ENCODE assay signal across 3 cellular contexts in genomic region chr10:71594934-71595571, GRCh38.
TF ChIP-seq lines count a peak whose summit lies in the region.

No MANE protein-coding gene starts in this region.

TF ChIP-seq in liver, 16 proteins besides CTCF, POLR2A, EP300 and RAD21:
- TF ChIP-seq EGR1 (IDR thresholded peaks at IDR 0.05; ENCODE audit: low read depth in 2 of 2) (no peak), ZBTB33 (IDR thresholded peaks at IDR 0.05) (peak; percentile 26), REST (IDR thresholded peaks at IDR 0.05) (no peak), HNF4G (IDR thresholded peaks at IDR 0.05) (no peak), YY1 (IDR thresholded peaks at IDR 0.05) (peak; percentile 73), NR2F2 (IDR thresholded peaks at IDR 0.05) (no peak), TAF1 (conservative IDR thresholded peaks at IDR 0.05) (no peak), SP1 (IDR thresholded peaks at IDR 0.05) (no peak), JUND (IDR thresholded peaks at IDR 0.05) (no peak), GABPA (IDR thresholded peaks at IDR 0.05 in 1 of 2, conservative IDR thresholded peaks at IDR 0.05 in 1 of 2) (no peak), FOXA2 (IDR thresholded peaks at IDR 0.05) (no peak), HNF4A (conservative IDR thresholded peaks at IDR 0.05) (peak in 1 of 2 donors; percentile 47), RXRA (IDR thresholded peaks at IDR 0.05) (peak; percentile 11 to 81), FOXA1 (IDR thresholded peaks at IDR 0.05) (no peak)
- TF ChIP-seq, protein P1, sequence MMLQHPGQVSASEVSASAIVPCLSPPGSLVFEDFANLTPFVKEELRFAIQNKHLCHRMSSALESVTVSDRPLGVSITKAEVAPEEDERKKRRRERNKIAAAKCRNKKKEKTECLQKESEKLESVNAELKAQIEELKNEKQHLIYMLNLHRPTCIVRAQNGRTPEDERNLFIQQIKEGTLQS (IDR thresholded peaks at IDR 0.05), result no peak
- TF ChIP-seq, protein P2, sequence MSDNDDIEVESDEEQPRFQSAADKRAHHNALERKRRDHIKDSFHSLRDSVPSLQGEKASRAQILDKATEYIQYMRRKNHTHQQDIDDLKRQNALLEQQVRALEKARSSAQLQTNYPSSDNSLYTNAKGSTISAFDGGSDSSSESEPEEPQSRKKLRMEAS (IDR thresholded peaks at IDR 0.05), result peak; percentile 52

TF ChIP-seq in HepG2, 621 proteins besides CTCF, POLR2A, EP300 and RAD21:
- TF ChIP-seq KDM5B (CRISPR knock-in tag; IDR thresholded peaks at IDR 0.05; ENCODE audit: borderline replicate concordance) (no peak), SMARCE1 (IDR thresholded peaks at IDR 0.05; ENCODE audit: borderline replicate concordance) (no peak), GATAD1 (CRISPR knock-in tag; IDR thresholded peaks at IDR 0.05) (no peak), SOX6 (IDR thresholded peaks at IDR 0.05) (no peak), SOX6 (CRISPR knock-in tag; IDR thresholded peaks at IDR 0.05) (no peak)
- TF ChIP-seq, protein P3, sequence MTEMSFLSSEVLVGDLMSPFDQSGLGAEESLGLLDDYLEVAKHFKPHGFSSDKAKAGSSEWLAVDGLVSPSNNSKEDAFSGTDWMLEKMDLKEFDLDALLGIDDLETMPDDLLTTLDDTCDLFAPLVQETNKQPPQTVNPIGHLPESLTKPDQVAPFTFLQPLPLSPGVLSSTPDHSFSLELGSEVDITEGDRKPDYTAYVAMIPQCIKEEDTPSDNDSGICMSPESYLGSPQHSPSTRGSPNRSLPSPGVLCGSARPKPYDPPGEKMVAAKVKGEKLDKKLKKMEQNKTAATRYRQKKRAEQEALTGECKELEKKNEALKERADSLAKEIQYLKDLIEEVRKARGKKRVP (CRISPR knock-in tag; IDR thresholded peaks at IDR 0.05), result no peak

TF ChIP-seq in K562, 482 proteins besides CTCF, POLR2A, EP300 and RAD21:
- TF ChIP-seq NFRKB (IDR thresholded peaks at IDR 0.05; ENCODE audit: low read depth) (no peak), IRF2 (CRISPR knock-in tag; IDR thresholded peaks at IDR 0.05) (no peak), STAT5B (CRISPR knock-in tag; IDR thresholded peaks at IDR 0.05) (no peak), MCM7 (IDR thresholded peaks at IDR 0.05) (no peak), YY1 (IDR thresholded peaks at IDR 0.05; ENCODE audit: borderline replicate concordance in 1 of 3, control insufficient read depth in 1 of 3, extremely low read depth in 1 of 3, insufficient read depth in 3 of 3, insufficient read length in 1 of 3, insufficient replicate concordance in 2 of 3, low read depth in 1 of 3, low read length in 2 of 3) (peak in 1 of 3 experiments; percentile 7), ZFP36 (IDR thresholded peaks at IDR 0.05; ENCODE audit: low read depth, low read length, partially characterized antibody) (peak; percentile 95), SIX5 (IDR thresholded peaks at IDR 0.05; ENCODE audit: borderline replicate concordance in 1 of 2, insufficient read depth in 1 of 2, low read depth in 1 of 2, low read length in 2 of 2) (no peak), CBFB (CRISPR knock-in tag; IDR thresholded peaks at IDR 0.05) (no peak), ZBTB17 (CRISPR knock-in tag; IDR thresholded peaks at IDR 0.05) (no peak), BCOR (IDR thresholded peaks at IDR 0.05) (peak; percentile 58; the same call in 1 of the 2 replicates), RBM25 (IDR thresholded peaks at IDR 0.05; ENCODE audit: low read depth, low read length, severe bottlenecking) (peak; percentile 81), ZNF24 (IDR thresholded peaks at IDR 0.05) (no peak), RFX5 (IDR thresholded peaks at IDR 0.05; ENCODE audit: low read depth, low read length) (no peak), MTA3 (IDR thresholded peaks at IDR 0.05; ENCODE audit: borderline replicate concordance) (no peak), NR3C1 (CRISPR knock-in tag; IDR thresholded peaks at IDR 0.05) (no peak), CHD1 (IDR thresholded peaks at IDR 0.05; ENCODE audit: low read length) (no peak), ZNF436 (CRISPR knock-in tag; IDR thresholded peaks at IDR 0.05) (0 out of 2 replicates have a peak, but pooled peaks have one; percentile 57)
- TF ChIP-seq, protein P4, sequence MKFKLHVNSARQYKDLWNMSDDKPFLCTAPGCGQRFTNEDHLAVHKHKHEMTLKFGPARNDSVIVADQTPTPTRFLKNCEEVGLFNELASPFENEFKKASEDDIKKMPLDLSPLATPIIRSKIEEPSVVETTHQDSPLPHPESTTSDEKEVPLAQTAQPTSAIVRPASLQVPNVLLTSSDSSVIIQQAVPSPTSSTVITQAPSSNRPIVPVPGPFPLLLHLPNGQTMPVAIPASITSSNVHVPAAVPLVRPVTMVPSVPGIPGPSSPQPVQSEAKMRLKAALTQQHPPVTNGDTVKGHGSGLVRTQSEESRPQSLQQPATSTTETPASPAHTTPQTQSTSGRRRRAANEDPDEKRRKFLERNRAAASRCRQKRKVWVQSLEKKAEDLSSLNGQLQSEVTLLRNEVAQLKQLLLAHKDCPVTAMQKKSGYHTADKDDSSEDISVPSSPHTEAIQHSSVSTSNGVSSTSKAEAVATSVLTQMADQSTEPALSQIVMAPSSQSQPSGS (CRISPR knock-in tag; IDR thresholded peaks at IDR 0.05), result no peak
- TF ChIP-seq, protein P5, sequence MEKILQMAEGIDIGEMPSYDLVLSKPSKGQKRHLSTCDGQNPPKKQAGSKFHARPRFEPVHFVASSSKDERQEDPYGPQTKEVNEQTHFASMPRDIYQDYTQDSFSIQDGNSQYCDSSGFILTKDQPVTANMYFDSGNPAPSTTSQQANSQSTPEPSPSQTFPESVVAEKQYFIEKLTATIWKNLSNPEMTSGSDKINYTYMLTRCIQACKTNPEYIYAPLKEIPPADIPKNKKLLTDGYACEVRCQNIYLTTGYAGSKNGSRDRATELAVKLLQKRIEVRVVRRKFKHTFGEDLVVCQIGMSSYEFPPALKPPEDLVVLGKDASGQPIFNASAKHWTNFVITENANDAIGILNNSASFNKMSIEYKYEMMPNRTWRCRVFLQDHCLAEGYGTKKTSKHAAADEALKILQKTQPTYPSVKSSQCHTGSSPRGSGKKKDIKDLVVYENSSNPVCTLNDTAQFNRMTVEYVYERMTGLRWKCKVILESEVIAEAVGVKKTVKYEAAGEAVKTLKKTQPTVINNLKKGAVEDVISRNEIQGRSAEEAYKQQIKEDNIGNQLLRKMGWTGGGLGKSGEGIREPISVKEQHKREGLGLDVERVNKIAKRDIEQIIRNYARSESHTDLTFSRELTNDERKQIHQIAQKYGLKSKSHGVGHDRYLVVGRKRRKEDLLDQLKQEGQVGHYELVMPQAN (IDR thresholded peaks at IDR 0.05; ENCODE audit: borderline replicate concordance), result no peak
- TF ChIP-seq, protein P6, sequence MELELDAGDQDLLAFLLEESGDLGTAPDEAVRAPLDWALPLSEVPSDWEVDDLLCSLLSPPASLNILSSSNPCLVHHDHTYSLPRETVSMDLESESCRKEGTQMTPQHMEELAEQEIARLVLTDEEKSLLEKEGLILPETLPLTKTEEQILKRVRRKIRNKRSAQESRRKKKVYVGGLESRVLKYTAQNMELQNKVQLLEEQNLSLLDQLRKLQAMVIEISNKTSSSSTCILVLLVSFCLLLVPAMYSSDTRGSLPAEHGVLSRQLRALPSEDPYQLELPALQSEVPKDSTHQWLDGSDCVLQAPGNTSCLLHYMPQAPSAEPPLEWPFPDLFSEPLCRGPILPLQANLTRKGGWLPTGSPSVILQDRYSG (tag; conservative IDR thresholded peaks at IDR 0.05; ENCODE audit: low read depth), result no peak
- TF ChIP-seq, protein P1 (IDR thresholded peaks at IDR 0.05), result peak; percentile 48
- TF ChIP-seq, protein P1 (CRISPR knock-in tag; conservative IDR thresholded peaks at IDR 0.05), result no peak
